8 cellular contexts compared by ENCODE assay signal in genomic region chr7:104883718-104884452, GRCh38.
DNase-seq lines count a peak whose midpoint lies in the region; ATAC-seq, FAIRE-seq and TF ChIP-seq lines count a peak whose summit lies in the region.

No MANE protein-coding gene starts in this region.

- ATAC-seq in GM19043 (IDR thresholded peaks at IDR 0.05; ENCODE audit: low read depth, unreplicated experiment) (peak; percentile 74), HG03342 (IDR thresholded peaks at IDR 0.05; ENCODE audit: unreplicated experiment) (peak; percentile 83), HepG2 (peak; percentile 98)

- peak; percentile 89 for DNase-seq in BE2C
- peak; percentile 39 for DNase-seq in NCI-H446 treated with DMSO at 0.1 percent for 48 hours (lab: John Stamatoyannopoulos, UW)
- DNase-seq in activated CD4-positive, alpha-beta T cell treated with anti-CD3 and anti-CD28 coated beads for 48 hours, result peak; percentile 87
- peak; percentile 97 for DNase-seq in colonic mucosa
- peak; percentile 76 for DNase-seq in HepG2 (ENCODE audit: low spot score)
- DNase-seq in stimulated activated CD4-positive, alpha-beta T cell treated with anti-CD3 and anti-CD28 coated beads, Interleukin-4, amount 100 ng/mL, for 24 hours, result peak; percentile 85

- no peaks in the 10 kb centered on the region for H3K79me2 ChIP-seq in HepG2 (ENCODE audit: insufficient read depth, low read length)

- H3K4me3 ChIP-seq in BE2C (ENCODE audit: low read depth, low read length), result peak overlapping the region; percentile 25
- H3K4me3 ChIP-seq in colonic mucosa, result peak overlapping the region; percentile 6
- H3K4me3 ChIP-seq in HepG2 (replicated peaks in 1 of 3; ENCODE audit: insufficient read depth in 1 of 3, low read depth in 2 of 3, low read length in 3 of 3), result peak overlapping the region in 1 of 3 experiments; percentile 39; a peak in 2 of 6 replicates

- H3K9me3 ChIP-seq in BE2C, result no peaks in the 10 kb centered on the region
- no peaks in the 10 kb centered on the region for H3K9me3 ChIP-seq in colonic mucosa
- no peaks in the 10 kb centered on the region; the same call in 1 of the 2 replicates for H3K9me3 ChIP-seq in HepG2 (ENCODE audit: low read length)

- H3K4me1 ChIP-seq in BE2C, result 0 out of 2 replicates have a peak, but pooled peaks cover 3% of the 10 kb centered on the region
- H3K4me1 ChIP-seq in colonic mucosa, result no peaks in the 10 kb centered on the region
- peaks cover 10% of the 10 kb centered on the region for H3K4me1 ChIP-seq in HepG2 (ENCODE audit: insufficient read depth, low read length)

- H3K4me2 ChIP-seq in HepG2 (ENCODE audit: low read depth, low read length), result peak overlapping the region; percentile 71

- TF ChIP-seq EP300 in HepG2 (IDR thresholded peaks at IDR 0.05; ENCODE audit: low read depth in 2 of 2, low read length in 2 of 2), result no peak
- no peak for TF ChIP-seq EP300 in HepG2 (CRISPR knock-in tag; IDR thresholded peaks at IDR 0.05; ENCODE audit: borderline replicate concordance)

- H3K27ac ChIP-seq in colonic mucosa (peak overlapping the region; percentile 68), HepG2 (ENCODE audit: extremely low read length, insufficient read depth, low read length) (no peak overlapping the region)

- no peak for TF ChIP-seq POLR2A in HepG2 (IDR thresholded peaks at IDR 0.05; ENCODE audit: insufficient read depth in 1 of 2, low read depth in 2 of 2, low read length in 2 of 2)

- CTCF ChIA-PET in HepG2 (lab: Yijun Ruan, JAX; ENCODE audit: low intra/inter-chr PET ratio, low total read pairs), result interaction anchor here (0.9 to 1.7 kb wide), 3 partner anchors 34 to 38 kb away, joined by 4 to 32 read pairs (median 9); no protein-coding TSS in a partner anchor

- TF ChIP-seq CTCF in BE2C (IDR thresholded peaks at IDR 0.05; ENCODE audit: low read depth, low read length), result peak; percentile 99
- peak; percentile 86 for TF ChIP-seq CTCF in colonic mucosa (IDR thresholded peaks at IDR 0.05)
- peak; percentile 92 for TF ChIP-seq CTCF in HepG2 (CRISPR knock-in tag; IDR thresholded peaks at IDR 0.05)

- TF ChIP-seq RAD21 in HepG2 (CRISPR knock-in tag; IDR thresholded peaks at IDR 0.05), result peak; percentile 79

- POLR2A ChIA-PET in HepG2 (lab: Yijun Ruan, JAX), result interaction anchor here (1.0 kb wide), 1 partner anchor 35 kb away, joined by 5 read pairs; no protein-coding TSS in a partner anchor

- peak overlapping the region; percentile 52 for H2AFZ ChIP-seq in HepG2 (ENCODE audit: low read length)

- H3K9ac ChIP-seq in colonic mucosa (ENCODE audit: low read depth in 2 of 2, low read length in 2 of 2), result peak overlapping the region in 1 of 2 donors; percentile 35
- peak overlapping the region; percentile 5; the same call in 1 of the 2 replicates for H3K9ac ChIP-seq in HepG2 (ENCODE audit: insufficient read depth, low read depth, low read length)

- WGBS in HepG2 (ENCODE audit: low lambda C conversion rate), result 11% methylated on average over 17 of the region's 17 CpGs

- H3K27me3 ChIP-seq in BE2C (no peaks in the 10 kb centered on the region), colonic mucosa (no peaks in the 10 kb centered on the region), HepG2 (ENCODE audit: control insufficient read depth in 1 of 2, insufficient read depth in 2 of 2, low read length in 2 of 2) (0 out of 5 replicates have a peak, but pooled peaks cover 0 to 3% of the 10 kb centered on the region in 2 experiments)

- H3K36me3 ChIP-seq in BE2C, result no peaks in the 10 kb centered on the region
- no peaks in the 10 kb centered on the region for H3K36me3 ChIP-seq in colonic mucosa
- no peaks in the 10 kb centered on the region for H3K36me3 ChIP-seq in HepG2 (replicated peaks in 1 of 2; ENCODE audit: control insufficient read depth in 1 of 2, insufficient read depth in 2 of 2, low read length in 2 of 2)

- BruUV-seq in HepG2 (replicated peaks; lab: Mats Ljungman, UMichigan), result no TSS peak

- intact Hi-C loops in colonic mucosa (cut with DNase I) (loop anchor here (5.0 kb wide), 1 partner anchor 33 kb away; no protein-coding TSS in a partner anchor), HepG2 (cut with micrococcal nuclease; ENCODE audit: unreplicated experiment) (loop anchor here (1.0 kb wide), 1 partner anchor 34 kb away; no protein-coding TSS in a partner anchor)

- in situ Hi-C loops in HepG2 (cut with HindIII; ENCODE audit: extremely low pct_ligation_motif_present, low pct_unique_long_range_greater_than_20kb), result loop anchor here (5.0 kb wide), 1 partner anchor 33 kb away; no protein-coding TSS in a partner anchor

- no peaks in the 10 kb centered on the region for H4K20me1 ChIP-seq in HepG2 (ENCODE audit: insufficient read depth, low read length)

- FAIRE-seq in HepG2 (lab: Jason Lieb, UNC), result peak; percentile 83

TF ChIP-seq in HepG2, 621 proteins besides CTCF, POLR2A, EP300 and RAD21 (continues in another document):
- TF ChIP-seq ISL2 (CRISPR knock-in tag; IDR thresholded peaks at IDR 0.05) (no peak), CAMTA2 (CRISPR knock-in tag; IDR thresholded peaks at IDR 0.05; ENCODE audit: borderline replicate concordance) (no peak), ZNF543 (CRISPR knock-in tag; IDR thresholded peaks at IDR 0.05) (no peak), ZNF644 (CRISPR knock-in tag; IDR thresholded peaks at IDR 0.05; ENCODE audit: low read depth) (peak; percentile 59; the same call in 1 of the 2 replicates), THYN1 (CRISPR knock-in tag; IDR thresholded peaks at IDR 0.05; ENCODE audit: borderline replicate concordance, low read depth) (no peak), ZNF331 (CRISPR knock-in tag; IDR thresholded peaks at IDR 0.05) (peak; percentile 74), STAG1 (CRISPR knock-in tag; IDR thresholded peaks at IDR 0.05) (peak; percentile 71), PBX3 (CRISPR knock-in tag; IDR thresholded peaks at IDR 0.05; ENCODE audit: borderline replicate concordance) (no peak), CBFB (CRISPR knock-in tag; IDR thresholded peaks at IDR 0.05) (no peak), GATAD2A (CRISPR knock-in tag; IDR thresholded peaks at IDR 0.05) (peak; percentile 64; the same call in 1 of the 2 replicates), ZFP82 (CRISPR knock-in tag; IDR thresholded peaks at IDR 0.05; ENCODE audit: borderline replicate concordance) (no peak), ZNF570 (CRISPR knock-in tag; IDR thresholded peaks at IDR 0.05; ENCODE audit: borderline replicate concordance) (no peak), KAT2B (IDR thresholded peaks at IDR 0.05; ENCODE audit: borderline replicate concordance, low read depth, low read length) (no peak), NFIC (IDR thresholded peaks at IDR 0.05; ENCODE audit: low read length) (peak; percentile 52; the same call in 1 of the 2 replicates), ZNF83 (CRISPR knock-in tag; IDR thresholded peaks at IDR 0.05; ENCODE audit: borderline replicate concordance) (no peak), WIZ (CRISPR knock-in tag; IDR thresholded peaks at IDR 0.05) (no peak), SOX13 (IDR thresholded peaks at IDR 0.05) (no peak), SOX13 (CRISPR knock-in tag; conservative IDR thresholded peaks at IDR 0.05 in 1 of 2, IDR thresholded peaks at IDR 0.05 in 1 of 2) (no peak), MAFF (IDR thresholded peaks at IDR 0.05; ENCODE audit: low read depth, low read length) (peak; percentile 69), ZFAT (CRISPR knock-in tag; conservative IDR thresholded peaks at IDR 0.05) (no peak), FOXC1 (CRISPR knock-in tag; IDR thresholded peaks at IDR 0.05; ENCODE audit: borderline replicate concordance) (no peak), KAT8 (CRISPR knock-in tag; IDR thresholded peaks at IDR 0.05) (no peak), ZNF280D (CRISPR knock-in tag; IDR thresholded peaks at IDR 0.05) (no peak), ZNF34 (CRISPR knock-in tag; IDR thresholded peaks at IDR 0.05; ENCODE audit: borderline replicate concordance) (no peak)

Comparison
In these comparisons a context has a peak if more than half of its experiments do, and no peak if none do; other contexts are left out.
1. DNase-seq: peak in every context shown above with its lines; median percentile 97 in colonic mucosa; 89 in BE2C; 87 in activated CD4-positive, alpha-beta T cell treated with anti-CD3 and anti-CD28 coated beads for 48 hours; 85 in stimulated activated CD4-positive, alpha-beta T cell treated with anti-CD3 and anti-CD28 coated beads, Interleukin-4, amount 100 ng/mL, for 24 hours; 76 in HepG2; 39 in NCI-H446 treated with DMSO at 0.1 percent for 48 hours.